In genomic region chr2:62136956-62137355, GRCh38 we compare ENCODE assay signal across 25 cellular contexts.
"Had no signal": no experiment of that assay in that cellular context is flagged by ENCODE, and none has a peak within 500 bp of the region (broad histone marks: within the 10 kb centered on the region; RNA-seq: fewer than 3 reads in every experiment).

No MANE protein-coding gene starts in this region.

- H3K9me3 ChIP-seq: colonic mucosa, esophagus squamous epithelium, gastroesophageal sphincter, left lung, lower lobe of right lung, pancreas, suprapubic skin, thyroid gland, upper lobe of right lung had no signal

- H3K27ac Mint-ChIP-seq: immature natural killer cell; memory B cell; nephron; progenitor cell of endocrine pancreas; stimulated activated effector memory CD8-positive, alpha-beta T cell treated with anti-CD3 and anti-CD28 coated beads, Interleukin-12 subunit alpha, Interleukin-12 subunit beta, amount 100 ng/mL, for 72 hours had no signal

- ATAC-seq: gastroesophageal sphincter; pancreas; right cardiac atrium; stimulated activated effector memory CD8-positive, alpha-beta T cell treated with anti-CD3 and anti-CD28 coated beads, Interleukin-12 subunit alpha, Interleukin-12 subunit beta, amount 100 ng/mL, for 72 hours; stimulated activated naive CD8-positive, alpha-beta T cell treated with anti-CD3 and anti-CD28 coated beads, Interleukin-15, Interleukin-2, amounts not matched to agents 100 U/mL and 50 U/mL, for 24 hours; upper lobe of right lung had no signal

- DNase-seq: colonic mucosa; dermis blood vessel endothelial cell; esophagus squamous epithelium; foreskin fibroblast; glutamatergic neuron; immature natural killer cell; left lung; lower lobe of right lung; midbrain; naive B cell; occipital lobe; pancreas; right cardiac atrium; stimulated activated CD4-positive, alpha-beta T cell treated with anti-CD3 and anti-CD28 coated beads, Interleukin-4, amount 100 ng/mL, for 1 hour; stimulated activated CD8-positive, alpha-beta memory T cell treated with anti-CD3 and anti-CD28 coated beads, Interleukin-4, amount 100 ng/mL, for 48 hours; stimulated activated naive CD8-positive, alpha-beta T cell treated with anti-CD3 and anti-CD28 coated beads, Interleukin-15, Interleukin-2, amounts not matched to agents 100 U/mL and 50 U/mL, for 24 hours; thyroid gland; upper lobe of right lung had no signal

- H3K36me3 ChIP-seq: colonic mucosa, left lung, pancreas, suprapubic skin, thyroid gland, upper lobe of right lung had no signal

- H3K4me1 ChIP-seq: colonic mucosa, esophagus squamous epithelium, left lung, lower lobe of right lung, pancreas, suprapubic skin had no signal

- FAIRE-seq: keratinocyte, pancreas had no signal

- H3K27me3 Mint-ChIP-seq: memory B cell, naive B cell, progenitor cell of endocrine pancreas had no signal

- H3K27ac ChIP-seq: colonic mucosa, esophagus squamous epithelium, gastroesophageal sphincter, left lung, lower lobe of right lung, pancreas, suprapubic skin, thyroid gland, upper lobe of right lung had no signal

- H3K4me3 Mint-ChIP-seq: immature natural killer cell; memory B cell; naive B cell; nephron; stimulated activated effector memory CD8-positive, alpha-beta T cell treated with anti-CD3 and anti-CD28 coated beads, Interleukin-12 subunit alpha, Interleukin-12 subunit beta, amount 100 ng/mL, for 72 hours had no signal

- H3K4me1 Mint-ChIP-seq: stimulated activated effector memory CD8-positive, alpha-beta T cell treated with anti-CD3 and anti-CD28 coated beads, Interleukin-12 subunit alpha, Interleukin-12 subunit beta, amount 100 ng/mL, for 72 hours had no signal

- H3K4me3 ChIP-seq: colonic mucosa, esophagus squamous epithelium, gastroesophageal sphincter, left lung, lower lobe of right lung, pancreas, suprapubic skin, thyroid gland, upper lobe of right lung had no signal

- H3K27me3 ChIP-seq: colonic mucosa, esophagus squamous epithelium, gastroesophageal sphincter, left lung, pancreas, suprapubic skin, thyroid gland, upper lobe of right lung had no signal

- H3K9me3 Mint-ChIP-seq: immature natural killer cell; memory B cell; nephron; stimulated activated effector memory CD8-positive, alpha-beta T cell treated with anti-CD3 and anti-CD28 coated beads, Interleukin-12 subunit alpha, Interleukin-12 subunit beta, amount 100 ng/mL, for 72 hours had no signal
